Comparison of ENCODE assay signal across 7 cellular contexts in genomic region chr4:55866290-55866907, GRCh38. TPM values are rescaled to one million over a fixed set of nuclear protein-coding genes. Genes with fewer than 3 reads are reported as not detected.
DNase-seq lines count a peak whose midpoint lies in the region; ATAC-seq and TF ChIP-seq lines count a peak whose summit lies in the region.

No MANE protein-coding gene starts in this region.

- no peak overlapping the region for H3K4me3 Mint-ChIP-seq in central memory CD8-positive, alpha-beta T cell

- intact Hi-C loops in mucosa of descending colon (cut with DNase I, micrococcal nuclease), result no loop called here

- peaks cover 53% of the 10 kb centered on the region for H3K36me3 Mint-ChIP-seq in central memory CD8-positive, alpha-beta T cell (ENCODE audit: insufficient read depth)

- no peak overlapping the region for H3K4me3 ChIP-seq in mucosa of descending colon

- H3K27me3 Mint-ChIP-seq in central memory CD8-positive, alpha-beta T cell, result no peaks in the 10 kb centered on the region

- H3K4me1 ChIP-seq in mucosa of descending colon (ENCODE audit: low read depth), result no peaks in the 10 kb centered on the region

- H3K9me3 Mint-ChIP-seq in central memory CD8-positive, alpha-beta T cell, result no peaks in the 10 kb centered on the region

- ATAC-seq in GM18508 (IDR thresholded peaks at IDR 0.05; ENCODE audit: insufficient read depth, unreplicated experiment), result peak; percentile 81
- ATAC-seq in HG02610 (IDR thresholded peaks at IDR 0.05; ENCODE audit: unreplicated experiment), result peak; percentile 89
- peak; percentile 70 for ATAC-seq in central memory CD8-positive, alpha-beta T cell (replicated peaks; ENCODE audit: extremely low read depth, poor library complexity, severe bottlenecking)
- ATAC-seq in mucosa of descending colon, result peak; percentile 60

- H3K9me3 ChIP-seq in mucosa of descending colon, result no peaks in the 10 kb centered on the region

- peaks cover 5% of the 10 kb centered on the region for H3K36me3 ChIP-seq in mucosa of descending colon (ENCODE audit: low read depth)

- DNase-seq in NCI-H446 treated with DMSO at 0.1 percent for 48 hours (lab: John Stamatoyannopoulos, UW) (peak; percentile 13), mucosa of descending colon (no peak), D341Med (ENCODE audit: low spot score) (no peak), NCI-H128 (lab: John Stamatoyannopoulos, UW; ENCODE audit: unreplicated experiment) (no peak)
- no peak for DNase-seq in central memory CD8-positive, alpha-beta T cell (ENCODE audit: low spot score in 2 of 2)

- no peak for TF ChIP-seq CTCF in mucosa of descending colon (IDR thresholded peaks at IDR 0.05)

- H3K4me1 Mint-ChIP-seq in central memory CD8-positive, alpha-beta T cell, result peaks cover 12% of the 10 kb centered on the region

- peak overlapping the region; percentile 69 for H3K27ac Mint-ChIP-seq in central memory CD8-positive, alpha-beta T cell (ENCODE audit: low read depth)

RNA-seq across cellular contexts. Expression of gene EXOC1, which starts 13.0 kb away (rescaled TPM):
- 10 to 100 TPM; 32.9 to 53.3 (median 37.4) TPM for total RNA-seq in mucosa of descending colon

RNA-seq across cellular contexts. Expression of gene EXOC1L, which starts 46.8 kb away (rescaled TPM):
- total RNA-seq in mucosa of descending colon, result not detected
